13 cellular contexts compared by ENCODE assay signal in genomic region chr4:139523076-139523475, GRCh38. TPM values are rescaled to one million over a fixed set of nuclear protein-coding genes. Genes with fewer than 3 reads are reported as not detected.
A peak's percentile ranks its signal among the peaks of the same experiment; 100 is the strongest.
DNase-seq lines count a peak whose midpoint lies in the region; ATAC-seq, FAIRE-seq and TF ChIP-seq lines count a peak whose summit lies in the region.
"Had no signal": no experiment of that assay in that cellular context is flagged by ENCODE, and none has a peak within 500 bp of the region (broad histone marks: within the 10 kb centered on the region; RNA-seq: fewer than 3 reads in every experiment).

No MANE protein-coding gene starts in this region.

- H3K4me1 ChIP-seq in KMS-11 (ENCODE audit: low read depth, poor library complexity, severe bottlenecking) (peaks cover 83% of the 10 kb centered on the region), kidney (ENCODE audit: control insufficient read depth in 1 of 2, insufficient read depth in 1 of 2, low read depth in 1 of 2, low read length in 2 of 2) (no peaks in the 10 kb centered on the region)
- H3K4me1 ChIP-seq: right atrium auricular region had no signal

- DNase-seq in DMS79 treated with DMSO at 0.1 percent for 48 hours (lab: John Stamatoyannopoulos, UW), result peak; percentile 48
- DNase-seq in astrocyte of the cerebellum (ENCODE audit: low read depth), result peak; percentile 20
- DNase-seq in kidney tubule cell (ENCODE audit: low spot score), result peak; percentile 8
- DNase-seq in Kasumi-1 (lab: John Stamatoyannopoulos, UW), result no peak
- no peak for DNase-seq in kidney
- DNase-seq: activated CD4-positive, CD25-positive, alpha-beta regulatory T cell treated with anti-CD3 and anti-CD28 coated beads, Interleukin-2, amount 50 U/mL, for 72 hours; activated effector memory CD4-positive, alpha-beta T cell treated with Interleukin-2 at 50 U/mL for 16 hours; amniotic stem cell; NK-92 treated with Interleukin-12 subunit alpha and Interleukin-12 subunit beta, amount 100 ng/mL, for 24 hours; SHP77 had no signal

- no peak for ATAC-seq in GM18498 (IDR thresholded peaks at IDR 0.05; ENCODE audit: unreplicated experiment)

- intact Hi-C loops in kidney (cut with DNase I), result no loop called here

- H4K20me1 ChIP-seq in KMS-11 (ENCODE audit: insufficient read depth), result no peaks in the 10 kb centered on the region

- FAIRE-seq in kidney (lab: Jason Lieb, UNC), result no peak

- no peaks in the 10 kb centered on the region for H3K27me3 ChIP-seq in KMS-11 (ENCODE audit: insufficient read depth, low read depth)
- H3K27me3 ChIP-seq: right atrium auricular region had no signal

- H3K4me3 ChIP-seq in KMS-11 (IDR thresholded peaks at IDR 0.05; ENCODE audit: insufficient read depth, low read depth, low read length) (no peak overlapping the region), astrocyte of the cerebellum (ENCODE audit: low read depth, low read length) (no peak overlapping the region), kidney (ENCODE audit: low read length in 2 of 2) (no peak overlapping the region)
- H3K4me3 ChIP-seq: right atrium auricular region had no signal

- TF ChIP-seq CTCF in KMS-11 (conservative IDR thresholded peaks at IDR 0.05; ENCODE audit: low read depth, low read length) (no peak), astrocyte of the cerebellum (IDR thresholded peaks at IDR 0.05; ENCODE audit: low read depth, low read length, missing control alignments) (no peak), kidney (IDR thresholded peaks at IDR 0.05; ENCODE audit: borderline replicate concordance, extremely low read depth, insufficient read depth) (no peak)

- H2AFZ ChIP-seq in KMS-11 (ENCODE audit: low read depth), result no peak overlapping the region

- H3K9ac ChIP-seq in KMS-11 (no peak overlapping the region), kidney (ENCODE audit: low read length in 2 of 2) (no peak overlapping the region)

- no peaks in the 10 kb centered on the region for H3K9me3 ChIP-seq in kidney (ENCODE audit: control insufficient read depth in 1 of 2, low read length in 2 of 2)
- H3K9me3 ChIP-seq: right atrium auricular region had no signal

- in situ Hi-C loops in astrocyte of the cerebellum (cut with HindIII; ENCODE audit: low sequenced_read_pairs), result no loop called here

- peaks cover 4% of the 10 kb centered on the region; the same call in 1 of the 2 replicates for H3K79me2 ChIP-seq in KMS-11 (ENCODE audit: insufficient read depth, low read depth)

- H3K4me2 ChIP-seq in KMS-11, result peak overlapping the region; percentile 56

- H3K27ac ChIP-seq in KMS-11 (peak overlapping the region; percentile 76), kidney (ENCODE audit: low read depth in 2 of 2, low read length in 2 of 2) (no peak overlapping the region)
- H3K27ac ChIP-seq: right atrium auricular region had no signal

- no peaks in the 10 kb centered on the region for H3K36me3 ChIP-seq in KMS-11 (ENCODE audit: insufficient read depth)
- H3K36me3 ChIP-seq in kidney (ENCODE audit: control insufficient read depth in 1 of 2, insufficient read depth in 2 of 2, low read length in 2 of 2), result peaks cover 3 to 4% of the 10 kb centered on the region in 2 donors

RNA-seq across cellular contexts. Expression of gene SETD7, which starts 32.9 kb away (rescaled TPM):
- total RNA-seq in kidney, result 29.1 TPM
- polyA plus RNA-seq in kidney (ENCODE audit: insufficient read depth, low read depth, low replicate concordance), result 6.5 TPM

Comparison
In these comparisons a context has a peak if more than half of its experiments do, and no peak if none do; other contexts are left out.
1. DNase-seq: peak in DMS79 treated with DMSO at 0.1 percent for 48 hours (single experiment), astrocyte of the cerebellum (single experiment) and kidney tubule cell (single experiment); none in Kasumi-1 (0 of 2) and kidney (single experiment).